In the genomic region with DNA sequence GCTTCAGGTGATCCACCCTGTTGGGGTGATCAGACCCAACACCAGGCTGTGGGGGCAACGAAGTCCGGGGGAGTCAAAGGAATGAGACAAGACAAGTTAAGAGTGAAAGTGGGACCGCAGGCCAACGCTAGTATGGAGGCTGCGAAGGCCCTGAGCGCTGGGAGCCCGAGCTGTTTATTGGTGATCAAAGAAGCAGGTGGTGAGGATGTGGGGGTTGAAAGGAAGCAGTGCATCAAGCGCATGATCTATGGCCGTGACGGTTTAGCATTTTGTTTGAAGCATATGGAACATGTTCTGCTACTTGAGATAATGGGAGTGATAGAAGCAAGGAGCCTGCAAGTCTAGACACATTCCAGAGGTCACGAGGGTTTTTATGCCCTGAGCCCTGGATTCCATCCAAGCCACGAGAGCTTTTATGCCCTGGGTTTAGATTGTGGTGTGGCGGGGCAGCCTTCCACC, we compare ENCODE assay signal across 8 cellular contexts. TPM values are rescaled to one million over a fixed set of nuclear protein-coding genes. Genes with fewer than 3 reads are reported as not detected.
DNase-seq lines count a peak whose midpoint lies in the region; ATAC-seq and TF ChIP-seq lines count a peak whose summit lies in the region.

No MANE protein-coding gene starts in this region.

- H4K20me1 ChIP-seq in neural progenitor cell (ENCODE audit: low read depth), result no peaks in the 10 kb centered on the region

- H3K4me1 ChIP-seq in CD8-positive, alpha-beta memory T cell (ENCODE audit: insufficient read depth, low read length), result peaks cover 68% of the 10 kb centered on the region
- H3K4me1 ChIP-seq in neural progenitor cell (peaks cover 15% of the 10 kb centered on the region), heart right ventricle (peaks cover 0 to 13% (median 5%) of the 10 kb centered on the region in 9 donors)

- H2AFZ ChIP-seq in neural progenitor cell (replicated peaks), result no peak overlapping the region

- no peaks in the 10 kb centered on the region for H3K27me3 Mint-ChIP-seq in CD8-positive, alpha-beta memory T cell
- peaks cover 25% of the 10 kb centered on the region for H3K27me3 Mint-ChIP-seq in neural progenitor cell (ENCODE audit: insufficient read depth, low read depth)

- WGBS in heart right ventricle, 2 donors, result 54% methylated on average over 13 of the region's 13 CpGs

- no peaks in the 10 kb centered on the region for H3K79me2 ChIP-seq in neural progenitor cell (ENCODE audit: low read depth)

- intact Hi-C loops in heart right ventricle (cut with DNase I), result no loop called here

- CTCF ChIA-PET in CD8-positive, alpha-beta memory T cell (lab: Charles Lee), result interaction anchor here (0.6 to 3.8 kb wide), 6 partner anchors 10 to 139 kb away, joined by 3 to 18 read pairs (median 4); no protein-coding TSS in a partner anchor

- H3K36me3 ChIP-seq in CD8-positive, alpha-beta memory T cell (ENCODE audit: insufficient read depth, low read length), result no peaks in the 10 kb centered on the region
- H3K36me3 ChIP-seq in neural progenitor cell, result no peaks in the 10 kb centered on the region
- H3K36me3 ChIP-seq in heart right ventricle, result no peaks in the 10 kb centered on the region

- H3K27me3 ChIP-seq in CD8-positive, alpha-beta memory T cell (ENCODE audit: insufficient read depth, low read length, poor library complexity, severe bottlenecking), result no peaks in the 10 kb centered on the region
- H3K27me3 ChIP-seq in neural progenitor cell (no peaks in the 10 kb centered on the region), heart right ventricle (no peaks in the 10 kb centered on the region)

- peaks cover 0 to 3% (median 2%) of the 10 kb centered on the region in 5 donors for H3K9me3 Mint-ChIP-seq in CD8-positive, alpha-beta memory T cell
- peaks cover 0 to 4% of the 10 kb centered on the region in 2 donors for H3K9me3 Mint-ChIP-seq in activated naive CD4-positive, alpha-beta T cell treated with anti-CD3 and anti-CD28 coated beads, Interleukin-2, amount 50 U/mL, for 72 hours
- peaks cover 4% of the 10 kb centered on the region for H3K9me3 Mint-ChIP-seq in neural progenitor cell

- ATAC-seq in activated naive CD4-positive, alpha-beta T cell treated with anti-CD3 and anti-CD28 coated beads, Interleukin-2, amount 50 U/mL, for 72 hours, result peak; percentile 53 to 72
- ATAC-seq in GM19467 (IDR thresholded peaks at IDR 0.05; ENCODE audit: unreplicated experiment) (no peak), heart right ventricle (no peak)

- peaks cover 12% of the 10 kb centered on the region for H3F3A ChIP-seq in neural progenitor cell (ENCODE audit: low read depth)

- peak overlapping the region; percentile 4 to 89 (median 78) for H3K4me3 Mint-ChIP-seq in CD8-positive, alpha-beta memory T cell
- H3K4me3 Mint-ChIP-seq in neural progenitor cell, result peak overlapping the region; percentile 69

- H3K4me2 ChIP-seq in neural progenitor cell, result no peak overlapping the region

- H3K4me1 Mint-ChIP-seq in CD8-positive, alpha-beta memory T cell, result peaks cover 34 to 55% (median 50%) of the 10 kb centered on the region in 3 donors
- H3K4me1 Mint-ChIP-seq in neural progenitor cell, result peaks cover 33% of the 10 kb centered on the region

- H3K9me3 ChIP-seq in CD8-positive, alpha-beta memory T cell (ENCODE audit: low read length), result no peaks in the 10 kb centered on the region
- no peaks in the 10 kb centered on the region for H3K9me3 ChIP-seq in neural progenitor cell (ENCODE audit: low read depth)
- no peaks in the 10 kb centered on the region for H3K9me3 ChIP-seq in heart right ventricle

- H3K27ac ChIP-seq in CD8-positive, alpha-beta memory T cell (ENCODE audit: low read depth, low read length), result no peak overlapping the region
- H3K27ac ChIP-seq in neural progenitor cell (no peak overlapping the region), heart right ventricle (peak overlapping the region in 1 of 10 donors; percentile 46)

- TF ChIP-seq CTCF in neural progenitor cell (IDR thresholded peaks at IDR 0.05) (no peak), GM20000 (IDR thresholded peaks at IDR 0.05; ENCODE audit: extremely low read depth, missing control alignments) (no peak), heart right ventricle (IDR thresholded peaks at IDR 0.05) (no peak)

- peak overlapping the region; percentile 69 to 98 (median 94) for H3K27ac Mint-ChIP-seq in CD8-positive, alpha-beta memory T cell
- peak overlapping the region; percentile 53 to 82 for H3K27ac Mint-ChIP-seq in activated naive CD4-positive, alpha-beta T cell treated with anti-CD3 and anti-CD28 coated beads, Interleukin-2, amount 50 U/mL, for 72 hours
- no peak overlapping the region for H3K27ac Mint-ChIP-seq in neural progenitor cell

- peaks cover 0 to 4% (median 0%) of the 10 kb centered on the region in 3 donors for H3K36me3 Mint-ChIP-seq in CD8-positive, alpha-beta memory T cell
- peaks cover 4 to 15% of the 10 kb centered on the region in 2 donors for H3K36me3 Mint-ChIP-seq in activated naive CD4-positive, alpha-beta T cell treated with anti-CD3 and anti-CD28 coated beads, Interleukin-2, amount 50 U/mL, for 72 hours
- H3K36me3 Mint-ChIP-seq in neural progenitor cell, result no peaks in the 10 kb centered on the region

- POLR2A ChIA-PET in CD8-positive, alpha-beta memory T cell (lab: Charles Lee), result interaction anchor here (0.7 to 1.2 kb wide), 4 partner anchors 17 to 46 kb away, joined by 3 to 4 read pairs (median 4); no protein-coding TSS in a partner anchor

- H3K4me3 ChIP-seq in CD8-positive, alpha-beta memory T cell (ENCODE audit: low read length), result peak overlapping the region; percentile 35
- H3K4me3 ChIP-seq in neural progenitor cell (no peak overlapping the region), heart right ventricle (no peak overlapping the region)

- DNase-seq in CD8-positive, alpha-beta memory T cell, result peak; percentile 14 to 84 (median 50)
- DNase-seq in SK-N-DZ (ENCODE audit: low spot score) (peak; percentile 93), neural progenitor cell (ENCODE audit: low spot score) (no peak), GM20000 (ENCODE audit: low spot score) (no peak), nucleus accumbens (lab: John Stamatoyannopoulos, UW) (no peak), heart right ventricle (no peak)
- DNase-seq in activated naive CD4-positive, alpha-beta T cell treated with anti-CD3 and anti-CD28 coated beads, Interleukin-2, amount 50 U/mL, for 72 hours (ENCODE audit: low spot score in 2 of 2), result peak; percentile 61 to 65

- H3K9ac ChIP-seq in neural progenitor cell, result no peak overlapping the region

RNA-seq across cellular contexts. Expression of gene MCHR1, which starts 49.5 kb away (rescaled TPM):
- total RNA-seq in CD8-positive, alpha-beta memory T cell, result not detected
- not detected for polyA plus RNA-seq in CD8-positive, alpha-beta memory T cell
- polyA plus RNA-seq in SK-N-DZ (2014; cell fraction: cytosol; rRNA removed), result 4.7 and 5.7 TPM in 2 replicates
- 2.0 and 3.5 TPM in 2 replicates for polyA plus RNA-seq in SK-N-DZ (2014; cell fraction: nucleus; rRNA removed)
- not detected for total RNA-seq in activated naive CD4-positive, alpha-beta T cell treated with anti-CD3 and anti-CD28 coated beads, Interleukin-2, amount 50 U/mL, for 72 hours
- total RNA-seq in neural progenitor cell (ENCODE audit: low replicate concordance) (0.45 and 2.1 TPM in 2 replicates), heart right ventricle (1 to 10 TPM in 2 of 10 donors, under 1 TPM in 7, not detected in 1; 0.19 to 1.5 (median 0.37) TPM)
- under 1 TPM; 0.15 to 0.39 TPM for polyA plus RNA-seq in heart right ventricle

Comparison
In these comparisons a context has a peak if more than half of its experiments do, and no peak if none do; other contexts are left out.
1. DNase-seq: peak in CD8-positive, alpha-beta memory T cell (5 of 5), SK-N-DZ (single experiment) and activated naive CD4-positive, alpha-beta T cell treated with anti-CD3 and anti-CD28 coated beads, Interleukin-2, amount 50 U/mL, for 72 hours (2 of 2); none in neural progenitor cell (single experiment), GM20000 (single experiment), nucleus accumbens (0 of 56) and heart right ventricle (0 of 2).
2. ATAC-seq: peak in activated naive CD4-positive, alpha-beta T cell treated with anti-CD3 and anti-CD28 coated beads, Interleukin-2, amount 50 U/mL, for 72 hours (2 of 2); none in GM19467 (single experiment) and heart right ventricle (0 of 8).